Comparison of ENCODE assay signal across 30 cellular contexts in the genomic region with DNA sequence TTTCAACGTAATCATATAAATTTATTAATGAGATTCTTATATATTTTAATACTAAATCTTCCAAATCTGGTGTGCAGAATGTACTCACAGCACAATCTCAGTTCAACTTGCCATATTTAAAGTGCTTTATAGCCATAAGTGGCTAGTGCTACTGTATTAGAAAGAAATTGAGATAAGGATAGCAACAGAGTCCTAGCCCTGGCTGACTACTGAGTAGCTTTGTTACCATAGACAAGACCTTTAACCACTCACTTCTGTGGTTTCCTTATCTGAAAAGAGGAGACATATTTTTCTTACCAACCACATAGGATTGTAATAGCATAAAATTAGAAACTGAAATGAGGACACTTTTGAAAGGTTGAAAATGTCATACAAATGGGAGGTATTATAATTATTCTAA. TPM values are rescaled to one million over a fixed set of nuclear protein-coding genes. Genes with fewer than 3 reads are reported as not detected.
DNase-seq lines count a peak whose midpoint lies in the region; ATAC-seq, FAIRE-seq and TF ChIP-seq lines count a peak whose summit lies in the region.
"Had no signal": no experiment of that assay in that cellular context is flagged by ENCODE, and none has a peak within 500 bp of the region (broad histone marks: within the 10 kb centered on the region; RNA-seq: fewer than 3 reads in every experiment).

No MANE protein-coding gene starts in this region.

- no peak for ATAC-seq in activated T-cell treated with anti-CD3 and anti-CD28 coated beads, Interleukin-2, amount 50 U/mL, for 4 hours
- ATAC-seq: activated CD8-positive, alpha-beta memory T cell treated with anti-CD3 and anti-CD28 coated beads, Interleukin-2, amount 10 ng/mL, durations not matched to agents 7 days and 5 days; foreskin keratinocyte; left lung; pancreas; WTC11 had no signal

- TF ChIP-seq CTCF in chondrocyte (IDR thresholded peaks at IDR 0.05), result no peak
- no peak for TF ChIP-seq CTCF in parathyroid adenoma (IDR thresholded peaks at IDR 0.05)

- no peak overlapping the region for H3K9ac ChIP-seq in parathyroid adenoma

- no peaks in the 10 kb centered on the region for H3K27me3 ChIP-seq in parathyroid adenoma (ENCODE audit: control insufficient read depth, insufficient read depth, low read length)
- H3K27me3 ChIP-seq: foreskin keratinocyte, pancreas, right atrium auricular region, uterus had no signal

- H3K27me3 Mint-ChIP-seq in chondrocyte (ENCODE audit: low read depth), result peaks cover 2% of the 10 kb centered on the region
- H3K27me3 Mint-ChIP-seq in activated T-cell treated with anti-CD3 and anti-CD28 coated beads, Interleukin-2, amount 50 U/mL, for 4 hours (ENCODE audit: low read depth), result peaks cover 7% of the 10 kb centered on the region

- no peaks in the 10 kb centered on the region for H3K36me3 ChIP-seq in parathyroid adenoma (ENCODE audit: control insufficient read depth, insufficient read depth, low read length)
- H3K36me3 ChIP-seq: left lung, pancreas, right atrium auricular region, thoracic aorta, uterus had no signal

- DNase-seq in HTR-8/SVneo (ENCODE audit: insufficient read length, low spot score) (no peak), NCI-H226 (peak; percentile 50), chondrocyte (ENCODE audit: low spot score) (no peak), AG08395 (ENCODE audit: low spot score) (no peak), dermis blood vessel endothelial cell (no peak)
- DNase-seq in activated T-cell treated with anti-CD3 and anti-CD28 coated beads, Interleukin-2, amount 50 U/mL, for 4 hours, result no peak
- DNase-seq: activated CD4-positive, alpha-beta T cell treated with anti-CD3 and anti-CD28 coated beads, Interleukin-2, amount 50 U/mL, for 1 hour; activated CD8-positive, alpha-beta memory T cell treated with anti-CD3 and anti-CD28 coated beads, Interleukin-2, amount 10 ng/mL, durations not matched to agents 7 days and 5 days; activated naive CD4-positive, alpha-beta T cell treated with anti-CD3 and anti-CD28 coated beads, Interleukin-2, amount 10 ng/mL, durations not matched to agents 7 days and 5 days; central memory CD4-positive, alpha-beta T cell; foreskin keratinocyte; KG1; left lung; midbrain; NCI-H1092; NCI-H187 treated with DMSO at 0.1 percent for 48 hours; NCI-H69; nephron progenitor cell; pancreas; stimulated activated CD4-positive, alpha-beta T cell treated with anti-CD3 and anti-CD28 coated beads, Interleukin-4, amount 100 ng/mL, for 4 hours; stimulated activated naive CD4-positive, alpha-beta T cell treated with Interleukin-2 at 50 U/mL for 16 hours; uterus had no signal

- H3K4me3 ChIP-seq in parathyroid adenoma (ENCODE audit: low read depth, low read length), result no peak overlapping the region
- H3K4me3 ChIP-seq: left lung, pancreas, right atrium auricular region, thoracic aorta, uterus had no signal

- H3K4me1 ChIP-seq in parathyroid adenoma, result peaks cover 5% of the 10 kb centered on the region
- H3K4me1 ChIP-seq: uterus had no signal

- H3K79me2 ChIP-seq in parathyroid adenoma, result peaks cover 28% of the 10 kb centered on the region

- H3K4me2 ChIP-seq in parathyroid adenoma (ENCODE audit: low read length), result no peak overlapping the region

- peaks cover 2% of the 10 kb centered on the region for H3K36me3 Mint-ChIP-seq in chondrocyte (ENCODE audit: low read depth)
- H3K36me3 Mint-ChIP-seq in activated T-cell treated with anti-CD3 and anti-CD28 coated beads, Interleukin-2, amount 50 U/mL, for 4 hours (ENCODE audit: insufficient read depth), result peaks cover 8% of the 10 kb centered on the region

- H3K4me3 Mint-ChIP-seq in chondrocyte (ENCODE audit: unreplicated experiment), result no peak overlapping the region
- no peak overlapping the region for H3K4me3 Mint-ChIP-seq in activated T-cell treated with anti-CD3 and anti-CD28 coated beads, Interleukin-2, amount 50 U/mL, for 4 hours
- H3K4me3 Mint-ChIP-seq: activated CD8-positive, alpha-beta memory T cell treated with anti-CD3 and anti-CD28 coated beads, Interleukin-2, amount 10 ng/mL, durations not matched to agents 7 days and 5 days; activated naive CD4-positive, alpha-beta T cell treated with anti-CD3 and anti-CD28 coated beads, Interleukin-2, amount 10 ng/mL, durations not matched to agents 7 days and 5 days; nephron progenitor cell; T-helper 2 cell treated with Interferon-gamma antibody and Interleukin-4, amounts not matched to agents 5 μg/mL and 100 μg/mL, for 36 hours; WTC11 had no signal

- peaks cover 33% of the 10 kb centered on the region for H3K4me1 Mint-ChIP-seq in chondrocyte (ENCODE audit: low read depth)
- H3K4me1 Mint-ChIP-seq in activated T-cell treated with anti-CD3 and anti-CD28 coated beads, Interleukin-2, amount 50 U/mL, for 4 hours (ENCODE audit: low read depth), result peaks cover 31% of the 10 kb centered on the region

- peak overlapping the region; percentile 12 for H3K27ac Mint-ChIP-seq in chondrocyte (ENCODE audit: unreplicated experiment)
- H3K27ac Mint-ChIP-seq: activated CD8-positive, alpha-beta memory T cell treated with anti-CD3 and anti-CD28 coated beads, Interleukin-2, amount 10 ng/mL, durations not matched to agents 7 days and 5 days; activated naive CD4-positive, alpha-beta T cell treated with anti-CD3 and anti-CD28 coated beads, Interleukin-2, amount 10 ng/mL, durations not matched to agents 7 days and 5 days; CD4-positive, CD25-positive, alpha-beta regulatory T cell; nephron progenitor cell; T-helper 2 cell treated with Interferon-gamma antibody and Interleukin-4, amounts not matched to agents 5 μg/mL and 100 μg/mL, for 36 hours; WTC11 had no signal

- FAIRE-seq in HTR-8/SVneo (lab: Jason Lieb, UNC), result peak; percentile 69
- FAIRE-seq: H1, pancreas had no signal

- no peak overlapping the region for H3K27ac ChIP-seq in parathyroid adenoma
- H3K27ac ChIP-seq: foreskin keratinocyte, left lung, pancreas, right atrium auricular region, thoracic aorta, uterus had no signal

- no peaks in the 10 kb centered on the region for H3K9me3 Mint-ChIP-seq in chondrocyte (ENCODE audit: low read depth)
- H3K9me3 Mint-ChIP-seq in activated T-cell treated with anti-CD3 and anti-CD28 coated beads, Interleukin-2, amount 50 U/mL, for 4 hours, result no peaks in the 10 kb centered on the region
- H3K9me3 Mint-ChIP-seq: activated naive CD4-positive, alpha-beta T cell treated with anti-CD3 and anti-CD28 coated beads, Interleukin-2, amount 10 ng/mL, durations not matched to agents 7 days and 5 days; CD4-positive, CD25-positive, alpha-beta regulatory T cell; nephron progenitor cell; WTC11 had no signal

- no peaks in the 10 kb centered on the region for H3K9me3 ChIP-seq in parathyroid adenoma (ENCODE audit: control insufficient read depth, low read length)
- H3K9me3 ChIP-seq: left lung, pancreas, right atrium auricular region, thoracic aorta, uterus had no signal

- H2AFZ ChIP-seq in parathyroid adenoma, result peak overlapping the region; percentile 11

RNA-seq across cellular contexts. Expression of a gene that starts 2.0 kb away (rescaled TPM):
- total RNA-seq in chondrocyte (46.9 to 52.8 TPM (median 48.7 TPM) in 3 replicates), dermis blood vessel endothelial cell (60.9 and 62.2 TPM in 2 replicates)
- total RNA-seq in activated T-cell treated with anti-CD3 and anti-CD28 coated beads, Interleukin-2, amount 50 U/mL, for 4 hours, result 10 to 100 TPM; 48.3 to 55.8 (median 49.3) TPM

RNA-seq across cellular contexts. Expression of a gene that starts 30.3 kb away (rescaled TPM):
- total RNA-seq in chondrocyte (not detected in 3 replicates), dermis blood vessel endothelial cell (not detected in 2 replicates)
- total RNA-seq in activated T-cell treated with anti-CD3 and anti-CD28 coated beads, Interleukin-2, amount 50 U/mL, for 4 hours, result under 1 TPM in 1 of 3 donors, not detected in 2; 0.22 TPM
- total RNA-seq: activated CD8-positive, alpha-beta memory T cell treated with anti-CD3 and anti-CD28 coated beads, Interleukin-2, amount 10 ng/mL, durations not matched to agents 7 days and 5 days; CD4-positive, CD25-positive, alpha-beta regulatory T cell; G401; right atrium auricular region had no signal

RNA-seq across cellular contexts. Expression of a gene that starts 32.5 kb away (rescaled TPM):
- total RNA-seq in chondrocyte (1.5 to 7.2 TPM (median 6.6 TPM) in 3 replicates), dermis blood vessel endothelial cell (under 0.01 and 0.05 TPM in 2 replicates)
- under 1 TPM; 0.08 to 0.20 (median 0.08) TPM for total RNA-seq in activated T-cell treated with anti-CD3 and anti-CD28 coated beads, Interleukin-2, amount 50 U/mL, for 4 hours
- total RNA-seq: activated CD8-positive, alpha-beta memory T cell treated with anti-CD3 and anti-CD28 coated beads, Interleukin-2, amount 10 ng/mL, durations not matched to agents 7 days and 5 days; G401 had no signal

RNA-seq across cellular contexts. Expression of a gene that starts 59.9 kb away (rescaled TPM):
- total RNA-seq in chondrocyte (60.9 to 98.4 TPM (median 92.3 TPM) in 3 replicates), dermis blood vessel endothelial cell (9.5 and 10.4 TPM in 2 replicates)
- 1 to 10 TPM; 2.7 to 3.7 (median 3.5) TPM for total RNA-seq in activated T-cell treated with anti-CD3 and anti-CD28 coated beads, Interleukin-2, amount 50 U/mL, for 4 hours
